ENCODE assay signal across 17 cellular contexts in the genomic region with DNA sequence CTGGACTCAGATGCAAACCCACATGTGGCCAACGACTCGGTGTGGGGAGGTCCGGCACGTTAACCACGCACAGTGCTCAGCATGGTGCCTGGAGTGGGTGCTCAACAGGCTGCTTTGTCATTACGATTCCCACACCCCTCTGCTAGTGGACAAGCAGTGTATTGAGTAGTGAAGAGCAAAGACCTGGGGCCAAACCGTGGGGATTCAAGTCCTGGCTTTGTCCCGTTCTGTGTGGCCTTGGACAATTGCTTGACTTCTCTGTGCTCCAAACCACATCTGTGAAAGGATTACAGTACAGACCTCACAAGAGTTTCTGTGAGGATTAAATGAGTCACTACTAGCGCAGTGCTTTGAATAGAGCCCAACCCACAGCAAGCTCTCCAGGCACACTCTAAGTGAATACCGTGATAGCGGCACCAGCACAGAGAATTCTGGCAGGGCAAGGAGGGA. TPM values are rescaled to one million over a fixed set of nuclear protein-coding genes. Genes with fewer than 3 reads are reported as not detected.
DNase-seq lines count a peak whose midpoint lies in the region; ATAC-seq and TF ChIP-seq lines count a peak whose summit lies in the region.
"Had no signal": no experiment of that assay in that cellular context is flagged by ENCODE, and none has a peak within 500 bp of the region (broad histone marks: within the 10 kb centered on the region; RNA-seq: fewer than 3 reads in every experiment).

No MANE protein-coding gene starts in this region.

- H3K27ac ChIP-seq in IMR-90 (ENCODE audit: insufficient read depth, low read length) (no peak overlapping the region), aorta (ENCODE audit: low read depth in 1 of 2, low read length in 2 of 2) (no peak overlapping the region)
- H3K27ac ChIP-seq: coronary artery, gastroesophageal sphincter, testis had no signal

- TF ChIP-seq POLR2A in IMR-90 (IDR thresholded peaks at IDR 0.05; ENCODE audit: low read depth, low read length), result no peak

- H3K9me1 ChIP-seq in IMR-90 (ENCODE audit: insufficient read depth, low read length), result peaks cover 16% of the 10 kb centered on the region

- no peak overlapping the region for H2AFZ ChIP-seq in IMR-90 (replicated peaks; ENCODE audit: low read length, poor library complexity)

- H3K9me3 Mint-ChIP-seq in activated naive CD8-positive, alpha-beta T cell treated with anti-CD3 and anti-CD28 coated beads for 36 hours, result no peaks in the 10 kb centered on the region
- H3K9me3 Mint-ChIP-seq: activated naive CD4-positive, alpha-beta T cell treated with anti-CD3 and anti-CD28 coated beads for 36 hours; CD4-positive, alpha-beta T cell had no signal

- no peak overlapping the region for H4K91ac ChIP-seq in IMR-90 (ENCODE audit: insufficient read depth, low read depth, low read length)

- H2BK15ac ChIP-seq in IMR-90 (ENCODE audit: low read depth, low read length), result no peak overlapping the region

- ATAC-seq in IMR-90 (ENCODE audit: low read depth), result no peak
- ATAC-seq in aorta (ENCODE audit: low FRiP score), result no peak
- ATAC-seq in GM21360 (IDR thresholded peaks at IDR 0.05; ENCODE audit: unreplicated experiment), result no peak
- ATAC-seq: gastroesophageal sphincter had no signal

- no peak overlapping the region for H4K8ac ChIP-seq in IMR-90 (ENCODE audit: low read depth in 2 of 2, low read length in 2 of 2)

- peaks cover 36% of the 10 kb centered on the region for H3K4me1 Mint-ChIP-seq in activated naive CD8-positive, alpha-beta T cell treated with anti-CD3 and anti-CD28 coated beads for 36 hours

- BruUV-seq in IMR-90 (replicated peaks; lab: Mats Ljungman, UMichigan), result no TSS peak

- H3K27ac Mint-ChIP-seq in activated naive CD8-positive, alpha-beta T cell treated with anti-CD3 and anti-CD28 coated beads for 36 hours, result peak overlapping the region; percentile 28
- H3K27ac Mint-ChIP-seq: activated naive CD4-positive, alpha-beta T cell treated with anti-CD3 and anti-CD28 coated beads for 36 hours had no signal

- H3K14ac ChIP-seq in IMR-90 (replicated peaks; ENCODE audit: low read depth, low read length), result no peak overlapping the region

- H3K18ac ChIP-seq in IMR-90 (ENCODE audit: low read depth, low read length), result no peak overlapping the region

- no peak for TF ChIP-seq CTCF in IMR-90 (conservative IDR thresholded peaks at IDR 0.05; ENCODE audit: low read depth, low read length)

- DNase-seq in EL (peak; percentile 40), IMR-90 (peak; percentile 74), foreskin melanocyte (peak; percentile 80), aorta (no peak), NCI-H748 (lab: John Stamatoyannopoulos, UW; ENCODE audit: unreplicated experiment) (no peak), nucleus accumbens (lab: John Stamatoyannopoulos, UW) (no peak)
- no peak for DNase-seq in activated naive CD8-positive, alpha-beta T cell treated with anti-CD3 and anti-CD28 coated beads for 36 hours
- DNase-seq: activated CD4-positive, alpha-beta T cell treated with anti-CD3 and anti-CD28 coated beads for 48 hours; activated naive CD4-positive, alpha-beta T cell treated with anti-CD3 and anti-CD28 coated beads for 36 hours; CD4-positive, alpha-beta T cell; NCI-H2029 treated with DMSO at 0.1 percent for 48 hours; retina; testis had no signal

- H3K36me3 ChIP-seq in IMR-90 (ENCODE audit: control insufficient read depth, insufficient read depth, low read length), result peaks cover 35% of the 10 kb centered on the region
- H3K36me3 ChIP-seq in aorta (ENCODE audit: control insufficient read depth in 1 of 2, insufficient read depth in 2 of 2, low read length in 1 of 2), result no peaks in the 10 kb centered on the region

- H2AK5ac ChIP-seq in IMR-90 (ENCODE audit: low read depth, low read length), result no peak overlapping the region

- peaks cover 0 to 64% of the 10 kb centered on the region in 2 experiments for H3K79me1 ChIP-seq in IMR-90 (ENCODE audit: low read depth in 1 of 2, low read length in 2 of 2)

- H3K4ac ChIP-seq in IMR-90 (ENCODE audit: low read depth, low read length), result no peak overlapping the region

- H3K4me2 ChIP-seq in IMR-90 (ENCODE audit: low read depth, low read length), result no peak overlapping the region

- H4K20me1 ChIP-seq in IMR-90 (ENCODE audit: insufficient read depth, low read length), result peaks cover 72% of the 10 kb centered on the region

- dilution Hi-C loops in IMR-90 (cut with HindIII; ENCODE audit: low sequenced_read_pairs, unreplicated experiment), result no loop called here

- no peak overlapping the region for H2BK20ac ChIP-seq in IMR-90 (ENCODE audit: low read depth, low read length)

- H3K9me3 ChIP-seq in IMR-90 (ENCODE audit: control insufficient read depth, insufficient read depth, low read length) (no peaks in the 10 kb centered on the region), aorta (ENCODE audit: control insufficient read depth, low read length) (no peaks in the 10 kb centered on the region)
- H3K9me3 ChIP-seq: gastroesophageal sphincter, testis had no signal

- CTCF ChIA-PET in IMR-90 (lab: Yijun Ruan, JAX), result no interaction called here

- POLR2A ChIA-PET in IMR-90 (lab: Charles Lee; ENCODE audit: unreplicated experiment), result no interaction called here

- H3K4me1 ChIP-seq in IMR-90 (ENCODE audit: control insufficient read depth, insufficient read depth, low read length) (no peaks in the 10 kb centered on the region), aorta (ENCODE audit: control insufficient read depth in 1 of 2, insufficient read depth in 2 of 2, low read length in 2 of 2) (no peaks in the 10 kb centered on the region)

- H3K4me3 Mint-ChIP-seq in activated naive CD8-positive, alpha-beta T cell treated with anti-CD3 and anti-CD28 coated beads for 36 hours, result no peak overlapping the region
- H3K4me3 Mint-ChIP-seq: activated naive CD4-positive, alpha-beta T cell treated with anti-CD3 and anti-CD28 coated beads for 36 hours; CD4-positive, alpha-beta T cell had no signal

- no peak overlapping the region for H3K9ac ChIP-seq in IMR-90 (ENCODE audit: low read depth, low read length)

- H3K4me3 ChIP-seq in IMR-90 (ENCODE audit: insufficient read depth, low read depth, low read length), result no peak overlapping the region
- no peak overlapping the region for H3K4me3 ChIP-seq in aorta (ENCODE audit: low read length in 2 of 2)
- H3K4me3 ChIP-seq: coronary artery, gastroesophageal sphincter, testis had no signal

- H3K36me3 Mint-ChIP-seq in activated naive CD8-positive, alpha-beta T cell treated with anti-CD3 and anti-CD28 coated beads for 36 hours, result peaks cover 42% of the 10 kb centered on the region

- TF ChIP-seq RAD21 in IMR-90 (IDR thresholded peaks at IDR 0.05; ENCODE audit: low read length), result no peak

- H3K27me3 ChIP-seq in IMR-90 (ENCODE audit: control insufficient read depth, insufficient read depth, low read length), result no peaks in the 10 kb centered on the region
- H3K27me3 ChIP-seq in aorta (ENCODE audit: control insufficient read depth in 1 of 2, insufficient read depth in 2 of 2, low read length in 1 of 2), result no peaks in the 10 kb centered on the region
- H3K27me3 ChIP-seq: gastroesophageal sphincter, testis had no signal

- 95% methylated on average over 6 of the region's 11 CpGs; no CpG with 5 or more reads in 1 of the 2 experiments for WGBS in IMR-90 (ENCODE audit: extremely low coverage in 2 of 2, insufficient read length in 1 of 2), 2 experiments
- 84 to 88% methylated on average over 11 of the region's 11 CpGs for WGBS in aorta, 2 donors

- no peak overlapping the region for H2BK5ac ChIP-seq in IMR-90 (ENCODE audit: low read depth, low read length, poor library complexity, severe bottlenecking)

- no peak overlapping the region for H4K5ac ChIP-seq in IMR-90 (ENCODE audit: low read depth, low read length)

- H2BK120ac ChIP-seq in IMR-90 (ENCODE audit: low read depth, low read length), result no peak overlapping the region

- H3K27me3 Mint-ChIP-seq in activated naive CD8-positive, alpha-beta T cell treated with anti-CD3 and anti-CD28 coated beads for 36 hours, result no peaks in the 10 kb centered on the region
- H3K27me3 Mint-ChIP-seq: CD4-positive, alpha-beta T cell had no signal

- in situ Hi-C loops in IMR-90 (cut with MboI; ENCODE audit: low sequenced_read_pairs), result no loop called here

- intact Hi-C loops in IMR-90 (cut with micrococcal nuclease), result no loop called here
- intact Hi-C loops in aorta (cut with DNase I), result no loop called here

- H3K56ac ChIP-seq in IMR-90 (ENCODE audit: extremely low read depth, insufficient read depth, low read length), result no peak overlapping the region

- no peak overlapping the region for H3K23ac ChIP-seq in IMR-90 (ENCODE audit: low read depth, low read length)

- H2AK9ac ChIP-seq in IMR-90 (replicated peaks; ENCODE audit: low read depth, low read length, poor library complexity), result no peak overlapping the region

TF ChIP-seq in IMR-90, 13 proteins besides CTCF, POLR2A, EP300 and RAD21 (continues in another document):
- no peak for TF ChIP-seq MAZ (IDR thresholded peaks at IDR 0.05; ENCODE audit: borderline replicate concordance, low read depth, low read length)
- no peak for TF ChIP-seq RCOR1 (IDR thresholded peaks at IDR 0.05; ENCODE audit: insufficient replicate concordance, low read length)
- TF ChIP-seq CEBPB (IDR thresholded peaks at IDR 0.05; ENCODE audit: low read depth, low read length), result no peak
- TF ChIP-seq, protein P1, sequence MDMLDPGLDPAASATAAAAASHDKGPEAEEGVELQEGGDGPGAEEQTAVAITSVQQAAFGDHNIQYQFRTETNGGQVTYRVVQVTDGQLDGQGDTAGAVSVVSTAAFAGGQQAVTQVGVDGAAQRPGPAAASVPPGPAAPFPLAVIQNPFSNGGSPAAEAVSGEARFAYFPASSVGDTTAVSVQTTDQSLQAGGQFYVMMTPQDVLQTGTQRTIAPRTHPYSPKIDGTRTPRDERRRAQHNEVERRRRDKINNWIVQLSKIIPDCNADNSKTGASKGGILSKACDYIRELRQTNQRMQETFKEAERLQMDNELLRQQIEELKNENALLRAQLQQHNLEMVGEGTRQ (IDR thresholded peaks at IDR 0.05; ENCODE audit: low read depth, low read length), result no peak
- no peak for TF ChIP-seq FOS (IDR thresholded peaks at IDR 0.05; ENCODE audit: low read depth, low read length)
- TF ChIP-seq SMC3 (IDR thresholded peaks at IDR 0.05; ENCODE audit: low read depth, low read length), result no peak

RNA-seq across cellular contexts. Expression of gene TRPV2, which starts 33.8 kb away (rescaled TPM):
- 27.2 and 30.8 TPM in 2 replicates for total RNA-seq in IMR-90 (2012; rRNA removed)
- 32.8 and 36.4 TPM in 2 replicates for polyA plus RNA-seq in IMR-90 (2012; rRNA removed)
- polyA plus RNA-seq in IMR-90 (2012; cell fraction: cytosol; rRNA removed), result 28.0 and 41.7 TPM in 2 replicates
- polyA plus RNA-seq in IMR-90 (2012; cell fraction: nucleus; rRNA removed; ENCODE audit: low replicate concordance), result 30.3 and 55.3 TPM in 2 replicates
- 10 to 100 TPM; 34.4 to 40.2 TPM for total RNA-seq in activated naive CD8-positive, alpha-beta T cell treated with anti-CD3 and anti-CD28 coated beads for 36 hours
- total RNA-seq in aorta, result 10 to 100 TPM; 33.4 to 40.3 TPM
- polyA plus RNA-seq in aorta, result 10 to 100 TPM in 1 of 2 donors, 1 to 10 TPM in 1; 8.5 to 27.7 TPM

RNA-seq across cellular contexts. Expression of gene LRRC75A, which starts 42.8 kb away (rescaled TPM):
- total RNA-seq in IMR-90 (2012; rRNA removed), result 0.56 and 0.72 TPM in 2 replicates
- 0.89 and 1.0 TPM in 2 replicates for polyA plus RNA-seq in IMR-90 (2012; rRNA removed)
- 0.05 and 1.0 TPM in 2 replicates for polyA plus RNA-seq in IMR-90 (2012; cell fraction: cytosol; rRNA removed)
- polyA plus RNA-seq in IMR-90 (2012; cell fraction: nucleus; rRNA removed; ENCODE audit: low replicate concordance), result 2.2 and 3.2 TPM in 2 replicates
- total RNA-seq in activated naive CD8-positive, alpha-beta T cell treated with anti-CD3 and anti-CD28 coated beads for 36 hours, result 1 to 10 TPM; 1.5 to 1.7 TPM
- 1 to 10 TPM; 2.4 to 4.8 TPM for total RNA-seq in aorta
- polyA plus RNA-seq in aorta, result 10 to 100 TPM in 1 of 2 donors, 1 to 10 TPM in 1; 3.9 to 14.1 TPM
- polyA plus RNA-seq: keratinocyte had no signal

Comparison
In these comparisons a context has a peak if more than half of its experiments do, and no peak if none do; other contexts are left out.
1. DNase-seq: peak in EL (single experiment), IMR-90 (single experiment) and foreskin melanocyte (single experiment); none in activated naive CD8-positive, alpha-beta T cell treated with anti-CD3 and anti-CD28 coated beads for 36 hours (single experiment), aorta (0 of 2), NCI-H748 (single experiment) and nucleus accumbens (0 of 56).